Comparison of ENCODE assay signal across 1 cellular context in genomic region chr17:50919321-50920040, GRCh38.
TF ChIP-seq lines count a peak whose summit lies in the region.

No MANE protein-coding gene starts in this region.

TF ChIP-seq in HepG2, 621 proteins besides CTCF, POLR2A, EP300 and RAD21 (continued from another document and continues in another):
- TF ChIP-seq SKIL (CRISPR knock-in tag; IDR thresholded peaks at IDR 0.05; ENCODE audit: borderline replicate concordance) (no peak), SIX4 (CRISPR knock-in tag; IDR thresholded peaks at IDR 0.05) (no peak), STAT5B (CRISPR knock-in tag; IDR thresholded peaks at IDR 0.05) (no peak), ZNF124 (CRISPR knock-in tag; IDR thresholded peaks at IDR 0.05) (no peak), ZNF749 (CRISPR knock-in tag; IDR thresholded peaks at IDR 0.05; ENCODE audit: borderline replicate concordance) (no peak), ZNF382 (CRISPR knock-in tag; IDR thresholded peaks at IDR 0.05; ENCODE audit: borderline replicate concordance) (no peak), NFRKB (IDR thresholded peaks at IDR 0.05) (no peak), ZSCAN21 (CRISPR knock-in tag; IDR thresholded peaks at IDR 0.05; ENCODE audit: borderline replicate concordance) (no peak), ZKSCAN1 (IDR thresholded peaks at IDR 0.05; ENCODE audit: low read length) (no peak), ZNF354B (CRISPR knock-in tag; IDR thresholded peaks at IDR 0.05) (no peak), ZIK1 (CRISPR knock-in tag; IDR thresholded peaks at IDR 0.05; ENCODE audit: borderline replicate concordance, low read depth) (no peak), CBFB (CRISPR knock-in tag; IDR thresholded peaks at IDR 0.05) (0 out of 2 replicates have a peak, but pooled peaks have one; percentile 32), ATF7 (IDR thresholded peaks at IDR 0.05) (no peak), ATF7 (CRISPR knock-in tag; IDR thresholded peaks at IDR 0.05) (peak; percentile 79), ZNF709 (CRISPR knock-in tag; IDR thresholded peaks at IDR 0.05) (no peak), ZNF569 (CRISPR knock-in tag; IDR thresholded peaks at IDR 0.05; ENCODE audit: borderline replicate concordance) (no peak), PCBP2 (optimal IDR thresholded peaks at IDR 0.05; ENCODE audit: low read depth, low read length, poor library complexity, severe bottlenecking) (peak; percentile 44), ZNF24 (IDR thresholded peaks at IDR 0.05) (no peak), ZBTB34 (CRISPR knock-in tag; IDR thresholded peaks at IDR 0.05) (no peak), ZNF17 (CRISPR knock-in tag; IDR thresholded peaks at IDR 0.05) (no peak), THRA (CRISPR knock-in tag; IDR thresholded peaks at IDR 0.05; ENCODE audit: borderline replicate concordance) (no peak), ATAD3A (CRISPR knock-in tag; IDR thresholded peaks at IDR 0.05) (no peak), ZFP1 (CRISPR knock-in tag; IDR thresholded peaks at IDR 0.05) (no peak), SMAD3 (CRISPR knock-in tag; IDR thresholded peaks at IDR 0.05) (no peak), HNRNPLL (IDR thresholded peaks at IDR 0.05; ENCODE audit: low read depth, low read length, poor library complexity, severe bottlenecking) (peak; percentile 82), NFE2 (CRISPR knock-in tag; IDR thresholded peaks at IDR 0.05) (no peak), RELA (CRISPR knock-in tag; IDR thresholded peaks at IDR 0.05) (no peak), RORA (CRISPR knock-in tag; IDR thresholded peaks at IDR 0.05) (no peak), ZNF34 (CRISPR knock-in tag; IDR thresholded peaks at IDR 0.05; ENCODE audit: borderline replicate concordance) (no peak), TIGD3 (CRISPR knock-in tag; IDR thresholded peaks at IDR 0.05; ENCODE audit: borderline replicate concordance) (peak; percentile 70; the same call in 1 of the 2 replicates), SP4 (CRISPR knock-in tag; IDR thresholded peaks at IDR 0.05) (no peak), KDM5B (CRISPR knock-in tag; IDR thresholded peaks at IDR 0.05; ENCODE audit: borderline replicate concordance) (peak; percentile 46; the same call in 1 of the 2 replicates), GPBP1L1 (CRISPR knock-in tag; IDR thresholded peaks at IDR 0.05) (no peak), ZNF207 (IDR thresholded peaks at IDR 0.05; ENCODE audit: borderline replicate concordance) (no peak), HOXA9 (CRISPR knock-in tag; IDR thresholded peaks at IDR 0.05; ENCODE audit: borderline replicate concordance) (no peak), TEAD3 (CRISPR knock-in tag; optimal IDR thresholded peaks at IDR 0.05; ENCODE audit: borderline replicate concordance) (peak; percentile 74), ZNF253 (CRISPR knock-in tag; IDR thresholded peaks at IDR 0.05; ENCODE audit: borderline replicate concordance) (no peak), ZGPAT (CRISPR knock-in tag; IDR thresholded peaks at IDR 0.05) (peak; percentile 69), RXRA (CRISPR knock-in tag; IDR thresholded peaks at IDR 0.05) (peak; percentile 63), TERF1 (CRISPR knock-in tag; IDR thresholded peaks at IDR 0.05) (no peak), ZBTB33 (CRISPR knock-in tag; IDR thresholded peaks at IDR 0.05) (no peak), HMG20A (CRISPR knock-in tag; IDR thresholded peaks at IDR 0.05; ENCODE audit: borderline replicate concordance) (peak; percentile 55; the same call in 1 of the 2 replicates), ZFP36L2 (CRISPR knock-in tag; IDR thresholded peaks at IDR 0.05) (no peak), E2F5 (CRISPR knock-in tag; conservative IDR thresholded peaks at IDR 0.05) (no peak), POLR2AphosphoS5 (IDR thresholded peaks at IDR 0.05; ENCODE audit: low read depth, low read length) (no peak), ZUFSP (CRISPR knock-in tag; IDR thresholded peaks at IDR 0.05; ENCODE audit: borderline replicate concordance) (no peak), DNMT3B (CRISPR knock-in tag; conservative IDR thresholded peaks at IDR 0.05) (no peak)
